1 cellular context compared by ENCODE assay signal in genomic region chr11:75262961-75263852, GRCh38.
TF ChIP-seq lines count a peak whose summit lies in the region.

No MANE protein-coding gene starts in this region.

TF ChIP-seq in HepG2, 621 proteins besides CTCF, POLR2A, EP300 and RAD21 (continued from another document):
- TF ChIP-seq ZFP91 (CRISPR knock-in tag; IDR thresholded peaks at IDR 0.05; ENCODE audit: borderline replicate concordance), result peak; percentile 48; the same call in 1 of the 2 replicates
- TF ChIP-seq ZNF501 (CRISPR knock-in tag; IDR thresholded peaks at IDR 0.05), result no peak
- TF ChIP-seq EHMT2 (IDR thresholded peaks at IDR 0.05; ENCODE audit: borderline replicate concordance, low read depth, low read length), result no peak
- TF ChIP-seq HOXD1 (CRISPR knock-in tag; IDR thresholded peaks at IDR 0.05), result no peak
- 0 out of 2 replicates have a peak, but pooled peaks have one; percentile 15 for TF ChIP-seq ZNF776 (CRISPR knock-in tag; IDR thresholded peaks at IDR 0.05)
- TF ChIP-seq ZBTB7A (CRISPR knock-in tag; IDR thresholded peaks at IDR 0.05), result no peak
- peak; percentile 89; the same call in 1 of the 2 replicates for TF ChIP-seq PAF1 (CRISPR knock-in tag; IDR thresholded peaks at IDR 0.05)
- TF ChIP-seq PRDM4 (CRISPR knock-in tag; IDR thresholded peaks at IDR 0.05; ENCODE audit: borderline replicate concordance), result no peak
- no peak for TF ChIP-seq SP1 (IDR thresholded peaks at IDR 0.05)
- no peak for TF ChIP-seq SP1 (CRISPR knock-in tag; IDR thresholded peaks at IDR 0.05)
- TF ChIP-seq SPEN (CRISPR knock-in tag; IDR thresholded peaks at IDR 0.05; ENCODE audit: low read depth), result 0 out of 2 replicates have a peak, but pooled peaks have one; percentile 31
- 0 out of 2 replicates have a peak, but pooled peaks have one; percentile 9 for TF ChIP-seq ZNF598 (CRISPR knock-in tag; IDR thresholded peaks at IDR 0.05; ENCODE audit: borderline replicate concordance)
- TF ChIP-seq TRAFD1 (CRISPR knock-in tag; IDR thresholded peaks at IDR 0.05; ENCODE audit: borderline replicate concordance), result 0 out of 2 replicates have a peak, but pooled peaks have one; percentile 45
- TF ChIP-seq ZNF883 (CRISPR knock-in tag; IDR thresholded peaks at IDR 0.05; ENCODE audit: not compliant biosample characterization), result peak; percentile 15
- 0 out of 2 replicates have a peak, but pooled peaks have one; percentile 7 for TF ChIP-seq BORCS8-MEF2B (CRISPR knock-in tag; IDR thresholded peaks at IDR 0.05)
- no peak for TF ChIP-seq HBP1 (CRISPR knock-in tag; IDR thresholded peaks at IDR 0.05; ENCODE audit: low read depth)
TF ChIP-seq in HepG2: peak in this region for 23.
